Comparison of ENCODE assay signal across 15 cellular contexts in genomic region chr20:36542516-36543186, GRCh38. TPM values are rescaled to one million over a fixed set of nuclear protein-coding genes. Genes with fewer than 3 reads are reported as not detected.
DNase-seq lines count a peak whose midpoint lies in the region; ATAC-seq and TF ChIP-seq lines count a peak whose summit lies in the region.
"Had no signal": no experiment of that assay in that cellular context is flagged by ENCODE, and none has a peak within 500 bp of the region (broad histone marks: within the 10 kb centered on the region; RNA-seq: fewer than 3 reads in every experiment).

No MANE protein-coding gene starts in this region.

- no peaks in the 10 kb centered on the region for H3K36me3 ChIP-seq in colonic mucosa
- peaks cover 1% of the 10 kb centered on the region for H3K36me3 ChIP-seq in mesendoderm (ENCODE audit: control insufficient read depth, insufficient read depth, low read length)
- peaks cover 16% of the 10 kb centered on the region for H3K36me3 ChIP-seq in suprapubic skin
- H3K36me3 ChIP-seq: HAP-1, neutrophil had no signal

- peaks cover 23% of the 10 kb centered on the region for H3K79me2 ChIP-seq in mesendoderm (ENCODE audit: control insufficient read depth, insufficient read depth, low read length)

- peak overlapping the region; percentile 9 for H3K23ac ChIP-seq in mesendoderm (ENCODE audit: low read length)

- H3K4me1 ChIP-seq in colonic mucosa = no peaks in the 10 kb centered on the region
- peaks cover 8% of the 10 kb centered on the region for H3K4me1 ChIP-seq in mesendoderm (ENCODE audit: control insufficient read depth, low read depth, low read length)
- peaks cover 42% of the 10 kb centered on the region for H3K4me1 ChIP-seq in suprapubic skin
- H3K4me1 ChIP-seq: HAP-1 had no signal

- H3K27ac ChIP-seq in colonic mucosa (peak overlapping the region; percentile 80), mesendoderm (ENCODE audit: low read depth, low read length) (no peak overlapping the region), suprapubic skin (peak overlapping the region; percentile 89)
- H3K27ac ChIP-seq: neutrophil had no signal

- peaks cover 16% of the 10 kb centered on the region for H3K79me1 ChIP-seq in mesendoderm (ENCODE audit: low read length)

- H2BK120ac ChIP-seq in mesendoderm (ENCODE audit: low read depth, low read length) = no peak overlapping the region

- H3K4ac ChIP-seq in mesendoderm (ENCODE audit: low read depth, low read length) = no peak overlapping the region

- H3K27me3 ChIP-seq in colonic mucosa = no peaks in the 10 kb centered on the region
- no peaks in the 10 kb centered on the region for H3K27me3 ChIP-seq in mesendoderm (ENCODE audit: insufficient read depth, low read length, poor library complexity)
- no peaks in the 10 kb centered on the region for H3K27me3 ChIP-seq in suprapubic skin

- DNase-seq in HFF-Myc (ENCODE audit: extremely low read depth, low read depth) = no peak
- DNase-seq in colonic mucosa = no peak
- DNase-seq in mesendoderm = no peak
- DNase-seq in suprapubic skin (ENCODE audit: low spot score in 2 of 2) = no peak
- DNase-seq in putamen (ENCODE audit: low spot score) = no peak
- DNase-seq in HuH-7.5 (ENCODE audit: low spot score) = no peak
- DNase-seq: activated CD4-positive, alpha-beta T cell treated with anti-CD3 and anti-CD28 coated beads, Interleukin-2, amount 50 U/mL, for 1 hour; activated naive CD8-positive, alpha-beta T cell treated with anti-CD3 and anti-CD28 coated beads, Interleukin-2, amount 10 ng/mL, durations not matched to agents 7 days and 5 days; DMS79; NCI-H2029 treated with DMSO at 0.1 percent for 48 hours had no signal

- peak overlapping the region; percentile 75 for H3K4me2 ChIP-seq in mesendoderm (ENCODE audit: low read length)

- intact Hi-C loops in colonic mucosa (cut with DNase I) = no loop called here

- peak overlapping the region; percentile 96 for H3K56ac ChIP-seq in mesendoderm (ENCODE audit: low read length)

- WGBS in mesendoderm (ENCODE audit: extremely low coverage, insufficient coverage, low lambda C conversion rate) = no CpG with 5 or more reads among the region's 10 CpGs
- WGBS in suprapubic skin = 93% methylated on average over 4 of the region's 10 CpGs

- H3K9ac ChIP-seq in colonic mucosa (ENCODE audit: low read depth in 2 of 2, low read length in 2 of 2) (peak overlapping the region; percentile 66 to 91), mesendoderm (ENCODE audit: low read length) (peak overlapping the region; percentile 93)

- no peak for TF ChIP-seq CTCF in HFF-Myc (IDR thresholded peaks at IDR 0.05; ENCODE audit: low read depth, low read length, missing control alignments)
- no peak for TF ChIP-seq CTCF in colonic mucosa (IDR thresholded peaks at IDR 0.05)
- TF ChIP-seq CTCF in suprapubic skin (IDR thresholded peaks at IDR 0.05) = no peak

- H4K5ac ChIP-seq in mesendoderm (ENCODE audit: low read length) = no peak overlapping the region

- no peak for TF ChIP-seq POLR2A in suprapubic skin (IDR thresholded peaks at IDR 0.05)

- no peak overlapping the region for H2AK5ac ChIP-seq in mesendoderm (ENCODE audit: low read length)

- no peak for ATAC-seq in GM21381 (IDR thresholded peaks at IDR 0.05; ENCODE audit: unreplicated experiment)
- no peak for ATAC-seq in HG02642 (IDR thresholded peaks at IDR 0.05; ENCODE audit: poor library complexity, unreplicated experiment)

- no peaks in the 10 kb centered on the region for H3K9me3 ChIP-seq in colonic mucosa
- H3K9me3 ChIP-seq in suprapubic skin = no peaks in the 10 kb centered on the region
- H3K9me3 ChIP-seq: HAP-1, neutrophil had no signal

- H2BK15ac ChIP-seq in mesendoderm (replicated peaks; ENCODE audit: low read depth) = no peak overlapping the region

- H4K8ac ChIP-seq in mesendoderm (ENCODE audit: low read depth, low read length) = no peak overlapping the region

- H3K4me3 ChIP-seq in HFF-Myc (replicated peaks; ENCODE audit: low read depth, low read length) (peak overlapping the region; percentile 68), colonic mucosa (peak overlapping the region; percentile 55), mesendoderm (ENCODE audit: low read length) (no peak overlapping the region), suprapubic skin (peak overlapping the region; percentile 63)
- H3K4me3 ChIP-seq: HAP-1 had no signal

- no peak overlapping the region for H2BK5ac ChIP-seq in mesendoderm (ENCODE audit: low read length)

- TF ChIP-seq EP300 in suprapubic skin (IDR thresholded peaks at IDR 0.05) = no peak

- no peak overlapping the region for H3K18ac ChIP-seq in mesendoderm (ENCODE audit: low read length)

RNA-seq across cellular contexts. Expression of gene MYL9, which starts 1.3 kb away (rescaled TPM):
- total RNA-seq in colonic mucosa = 100 to 1,000 TPM in 1 of 2 donors, 10 to 100 TPM in 1; 49.3 to 582 TPM
- 265 TPM for polyA plus RNA-seq in mesendoderm (2013, experiment 1 of 2)
- 287 TPM for polyA plus RNA-seq in mesendoderm (2013, experiment 2 of 2)
- total RNA-seq in suprapubic skin = 10 to 100 TPM; 29.4 to 34.0 (median 30.7) TPM
- total RNA-seq: SK-MEL-5 had no signal

RNA-seq across cellular contexts. Expression of gene TGIF2, which starts 30.7 kb away (rescaled TPM):
- 1 to 10 TPM; 5.6 to 7.3 TPM for total RNA-seq in colonic mucosa
- 68.5 TPM for polyA plus RNA-seq in mesendoderm (2013, experiment 1 of 2)
- polyA plus RNA-seq in mesendoderm (2013, experiment 2 of 2) = 65.7 TPM
- total RNA-seq in suprapubic skin = 10 to 100 TPM in 1 of 4 donors, 1 to 10 TPM in 3; 8.1 to 11.3 (median 9.1) TPM
